ENCODE assay signal across 10 cellular contexts in genomic region chr15:87609474-87609873, GRCh38.
DNase-seq lines count a peak whose midpoint lies in the region; ATAC-seq and TF ChIP-seq lines count a peak whose summit lies in the region.
"Had no signal": no experiment of that assay in that cellular context is flagged by ENCODE, and none has a peak within 500 bp of the region (broad histone marks: within the 10 kb centered on the region; RNA-seq: fewer than 3 reads in every experiment).

No MANE protein-coding gene starts in this region.

- no peak for TF ChIP-seq EP300 in esophagus muscularis mucosa (IDR thresholded peaks at IDR 0.05)

- no peaks in the 10 kb centered on the region for H3K36me3 ChIP-seq in gastrocnemius medialis
- no peaks in the 10 kb centered on the region for H3K36me3 ChIP-seq in esophagus muscularis mucosa
- H3K36me3 ChIP-seq: neutrophil had no signal

- in situ Hi-C loops in gastrocnemius medialis (cut with MboI; ENCODE audit: low sequenced_read_pairs in 4 of 4) = loop anchor here in 1 of 4 donors (25.0 kb wide), 1 partner anchor 997 kb away; no protein-coding TSS in a partner anchor

- no peak for TF ChIP-seq POLR2A in gastrocnemius medialis (IDR thresholded peaks at IDR 0.05)
- TF ChIP-seq POLR2A in esophagus muscularis mucosa (IDR thresholded peaks at IDR 0.05; ENCODE audit: low read depth) = no peak

- H3K9me3 ChIP-seq in gastrocnemius medialis = no peaks in the 10 kb centered on the region
- H3K9me3 ChIP-seq in esophagus muscularis mucosa = no peaks in the 10 kb centered on the region
- H3K9me3 ChIP-seq: neutrophil had no signal

- H3K4me1 ChIP-seq in gastrocnemius medialis (no peaks in the 10 kb centered on the region), esophagus muscularis mucosa (peaks cover 0 to 13% (median 7%) of the 10 kb centered on the region in 4 donors)

- no peak overlapping the region for H3K27ac ChIP-seq in gastrocnemius medialis
- H3K27ac ChIP-seq in esophagus muscularis mucosa (replicated peaks in 1 of 4) = no peak overlapping the region
- H3K27ac ChIP-seq: neutrophil had no signal

- 50% methylated on average over 1 of the region's 1 CpG for WGBS in esophagus muscularis mucosa

- ATAC-seq in gastrocnemius medialis = peak; percentile 36 to 73

- no peaks in the 10 kb centered on the region for H3K27me3 ChIP-seq in gastrocnemius medialis
- no peaks in the 10 kb centered on the region for H3K27me3 ChIP-seq in esophagus muscularis mucosa

- DNase-seq in GM04504 (ENCODE audit: low read depth) (peak; percentile 84), SW 1271 (lab: John Stamatoyannopoulos, UW) (peak; percentile 43 to 65), foreskin melanocyte (peak; percentile 59), gastrocnemius medialis (no peak), UCSD-AML1 (lab: John Stamatoyannopoulos, UW; ENCODE audit: unreplicated experiment) (no peak), esophagus muscularis mucosa (ENCODE audit: extremely low spot score) (no peak)
- DNase-seq in activated naive CD4-positive, alpha-beta T cell (lab: John Stamatoyannopoulos, UW) = no peak
- DNase-seq in NK-92 treated with Interleukin-12 subunit alpha and Interleukin-12 subunit beta, amount 100 ng/mL, for 24 hours (lab: John Stamatoyannopoulos, UW) = no peak
- DNase-seq: central memory CD4-positive, alpha-beta T cell had no signal

- intact Hi-C loops in gastrocnemius medialis (cut with DNase I; ENCODE audit: low total_unique reads) (no loop called here), esophagus muscularis mucosa (cut with DNase I) (no loop called here)

- H3K4me3 ChIP-seq in gastrocnemius medialis = no peak overlapping the region
- H3K4me3 ChIP-seq in esophagus muscularis mucosa = no peak overlapping the region

- TF ChIP-seq CTCF in gastrocnemius medialis (IDR thresholded peaks at IDR 0.05 in 4 of 5, conservative IDR thresholded peaks at IDR 0.05 in 1 of 5) (no peak), esophagus muscularis mucosa (IDR thresholded peaks at IDR 0.05) (no peak)

Comparison
In these comparisons a context has a peak if more than half of its experiments do, and no peak if none do; other contexts are left out.
1. DNase-seq: peak in GM04504 (single experiment), SW 1271 (2 of 2) and foreskin melanocyte (single experiment); none in gastrocnemius medialis (0 of 2), activated naive CD4-positive, alpha-beta T cell (0 of 4), UCSD-AML1 (single experiment), NK-92 treated with Interleukin-12 subunit alpha and Interleukin-12 subunit beta, amount 100 ng/mL, for 24 hours (single experiment) and esophagus muscularis mucosa (single experiment).